1 cellular context compared by ENCODE assay signal in genomic region chr7:96331233-96331632, GRCh38.
TF ChIP-seq lines count a peak whose summit lies in the region.

No MANE protein-coding gene starts in this region.

TF ChIP-seq in K562, 482 proteins besides CTCF, POLR2A, EP300 and RAD21 (continued from another document and continues in another):
- TF ChIP-seq GMEB1 (CRISPR knock-in tag; IDR thresholded peaks at IDR 0.05) (no peak), ZBTB8A (IDR thresholded peaks at IDR 0.05; ENCODE audit: partially characterized antibody) (no peak), ATF7 (IDR thresholded peaks at IDR 0.05) (no peak), CBFB (CRISPR knock-in tag; IDR thresholded peaks at IDR 0.05) (no peak), ZFP30 (CRISPR knock-in tag; IDR thresholded peaks at IDR 0.05; ENCODE audit: borderline replicate concordance) (no peak), E2F8 (IDR thresholded peaks at IDR 0.05; ENCODE audit: low read depth, partially characterized antibody) (no peak), CTBP1 (IDR thresholded peaks at IDR 0.05; ENCODE audit: borderline replicate concordance) (peak; percentile 94), ZFX (CRISPR knock-in tag; IDR thresholded peaks at IDR 0.05) (no peak), ZNF41 (CRISPR knock-in tag; conservative IDR thresholded peaks at IDR 0.05) (no peak), SOX6 (IDR thresholded peaks at IDR 0.05) (peak; percentile 45; the same call in 1 of the 2 replicates), PPARD (CRISPR knock-in tag; IDR thresholded peaks at IDR 0.05) (no peak), ZNF561 (CRISPR knock-in tag; conservative IDR thresholded peaks at IDR 0.05) (no peak), TEAD4 (IDR thresholded peaks at IDR 0.05; ENCODE audit: low read length) (peak; percentile 57; the same call in 1 of the 2 replicates), TEAD4 (CRISPR knock-in tag; IDR thresholded peaks at IDR 0.05; ENCODE audit: borderline replicate concordance) (no peak), BCOR (IDR thresholded peaks at IDR 0.05) (no peak), ARID1B (IDR thresholded peaks at IDR 0.05) (peak; percentile 64), ILK (tag; IDR thresholded peaks at IDR 0.05; ENCODE audit: borderline replicate concordance, low read depth) (no peak), HCFC1 (IDR thresholded peaks at IDR 0.05; ENCODE audit: low read depth, low read length) (no peak), CUX1 (CRISPR knock-in tag; IDR thresholded peaks at IDR 0.05) (no peak), KDM1A (IDR thresholded peaks at IDR 0.05) (peak; percentile 93 to 95), MEIS2 (IDR thresholded peaks at IDR 0.05; ENCODE audit: partially characterized antibody) (peak; percentile 86), HDAC1 (IDR thresholded peaks at IDR 0.05) (peak in 1 of 2 experiments; percentile 67; a peak in 2 of 4 replicates), SIN3B (IDR thresholded peaks at IDR 0.05; ENCODE audit: low read depth) (no peak), RUNX1 (IDR thresholded peaks at IDR 0.05; ENCODE audit: low read depth) (no peak), NR3C1 (CRISPR knock-in tag; IDR thresholded peaks at IDR 0.05) (no peak), CREBBP (IDR thresholded peaks at IDR 0.05; ENCODE audit: low read depth, low read length) (no peak), TCF3 (CRISPR knock-in tag; IDR thresholded peaks at IDR 0.05) (peak; percentile 52), NR2C1 (IDR thresholded peaks at IDR 0.05) (no peak), NR2C1 (tag; IDR thresholded peaks at IDR 0.05) (no peak), SMAD4 (CRISPR knock-in tag; conservative IDR thresholded peaks at IDR 0.05) (no peak), HMG20A (CRISPR knock-in tag; conservative IDR thresholded peaks at IDR 0.05) (no peak), ZNF24 (IDR thresholded peaks at IDR 0.05) (no peak), CBFA2T2 (conservative IDR thresholded peaks at IDR 0.05) (peak; percentile 56), ESRRA (IDR thresholded peaks at IDR 0.05; ENCODE audit: borderline replicate concordance, low read depth) (peak; percentile 52; the same call in 1 of the 2 replicates), ZNF12 (CRISPR knock-in tag; IDR thresholded peaks at IDR 0.05) (no peak), NFIC (IDR thresholded peaks at IDR 0.05) (no peak), POLR2B (IDR thresholded peaks at IDR 0.05; ENCODE audit: low read depth, partially characterized antibody) (no peak), ZKSCAN3 (CRISPR knock-in tag; IDR thresholded peaks at IDR 0.05) (no peak), RCOR1 (IDR thresholded peaks at IDR 0.05; ENCODE audit: borderline replicate concordance in 1 of 2, low read depth in 2 of 2, low read length in 2 of 2) (peak in 1 of 2 experiments; percentile 90; a peak in 2 of 4 replicates), POLR3A (IDR thresholded peaks at IDR 0.05; ENCODE audit: borderline replicate concordance, extremely low read depth, insufficient read depth, insufficient read length) (no peak)
- TF ChIP-seq, protein P1, sequence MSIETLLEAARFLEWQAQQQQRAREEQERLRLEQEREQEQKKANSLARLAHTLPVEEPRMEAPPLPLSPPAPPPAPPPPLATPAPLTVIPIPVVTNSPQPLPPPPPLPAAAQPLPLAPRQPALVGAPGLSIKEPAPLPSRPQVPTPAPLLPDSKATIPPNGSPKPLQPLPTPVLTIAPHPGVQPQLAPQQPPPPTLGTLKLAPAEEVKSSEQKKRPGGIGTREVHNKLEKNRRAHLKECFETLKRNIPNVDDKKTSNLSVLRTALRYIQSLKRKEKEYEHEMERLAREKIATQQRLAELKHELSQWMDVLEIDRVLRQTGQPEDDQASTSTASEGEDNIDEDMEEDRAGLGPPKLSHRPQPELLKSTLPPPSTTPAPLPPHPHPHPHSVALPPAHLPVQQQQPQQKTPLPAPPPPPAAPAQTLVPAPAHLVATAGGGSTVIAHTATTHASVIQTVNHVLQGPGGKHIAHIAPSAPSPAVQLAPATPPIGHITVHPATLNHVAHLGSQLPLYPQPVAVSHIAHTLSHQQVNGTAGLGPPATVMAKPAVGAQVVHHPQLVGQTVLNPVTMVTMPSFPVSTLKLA (conservative IDR thresholded peaks at IDR 0.05), result 0 out of 4 replicates have a peak, but pooled peaks of 1 of the 2 experiments have one; percentile 17
- TF ChIP-seq, protein P2, sequence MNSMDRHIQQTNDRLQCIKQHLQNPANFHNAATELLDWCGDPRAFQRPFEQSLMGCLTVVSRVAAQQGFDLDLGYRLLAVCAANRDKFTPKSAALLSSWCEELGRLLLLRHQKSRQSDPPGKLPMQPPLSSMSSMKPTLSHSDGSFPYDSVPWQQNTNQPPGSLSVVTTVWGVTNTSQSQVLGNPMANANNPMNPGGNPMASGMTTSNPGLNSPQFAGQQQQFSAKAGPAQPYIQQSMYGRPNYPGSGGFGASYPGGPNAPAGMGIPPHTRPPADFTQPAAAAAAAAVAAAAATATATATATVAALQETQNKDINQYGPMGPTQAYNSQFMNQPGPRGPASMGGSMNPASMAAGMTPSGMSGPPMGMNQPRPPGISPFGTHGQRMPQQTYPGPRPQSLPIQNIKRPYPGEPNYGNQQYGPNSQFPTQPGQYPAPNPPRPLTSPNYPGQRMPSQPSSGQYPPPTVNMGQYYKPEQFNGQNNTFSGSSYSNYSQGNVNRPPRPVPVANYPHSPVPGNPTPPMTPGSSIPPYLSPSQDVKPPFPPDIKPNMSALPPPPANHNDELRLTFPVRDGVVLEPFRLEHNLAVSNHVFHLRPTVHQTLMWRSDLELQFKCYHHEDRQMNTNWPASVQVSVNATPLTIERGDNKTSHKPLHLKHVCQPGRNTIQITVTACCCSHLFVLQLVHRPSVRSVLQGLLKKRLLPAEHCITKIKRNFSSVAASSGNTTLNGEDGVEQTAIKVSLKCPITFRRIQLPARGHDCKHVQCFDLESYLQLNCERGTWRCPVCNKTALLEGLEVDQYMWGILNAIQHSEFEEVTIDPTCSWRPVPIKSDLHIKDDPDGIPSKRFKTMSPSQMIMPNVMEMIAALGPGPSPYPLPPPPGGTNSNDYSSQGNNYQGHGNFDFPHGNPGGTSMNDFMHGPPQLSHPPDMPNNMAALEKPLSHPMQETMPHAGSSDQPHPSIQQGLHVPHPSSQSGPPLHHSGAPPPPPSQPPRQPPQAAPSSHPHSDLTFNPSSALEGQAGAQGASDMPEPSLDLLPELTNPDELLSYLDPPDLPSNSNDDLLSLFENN (IDR thresholded peaks at IDR 0.05; ENCODE audit: low read depth in 2 of 2, low read length in 2 of 2), result no peak
- TF ChIP-seq, protein P3, sequence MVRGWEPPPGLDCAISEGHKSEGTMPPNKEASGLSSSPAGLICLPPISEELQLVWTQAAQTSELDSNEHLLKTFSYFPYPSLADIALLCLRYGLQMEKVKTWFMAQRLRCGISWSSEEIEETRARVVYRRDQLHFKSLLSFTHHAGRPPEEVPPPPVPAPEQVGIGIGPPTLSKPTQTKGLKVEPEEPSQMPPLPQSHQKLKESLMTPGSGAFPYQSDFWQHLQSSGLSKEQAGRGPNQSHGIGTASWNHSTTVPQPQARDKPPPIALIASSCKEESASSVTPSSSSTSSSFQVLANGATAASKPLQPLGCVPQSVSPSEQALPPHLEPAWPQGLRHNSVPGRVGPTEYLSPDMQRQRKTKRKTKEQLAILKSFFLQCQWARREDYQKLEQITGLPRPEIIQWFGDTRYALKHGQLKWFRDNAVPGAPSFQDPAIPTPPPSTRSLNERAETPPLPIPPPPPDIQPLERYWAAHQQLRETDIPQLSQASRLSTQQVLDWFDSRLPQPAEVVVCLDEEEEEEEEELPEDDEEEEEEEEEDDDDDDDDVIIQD (CRISPR knock-in tag; IDR thresholded peaks at IDR 0.05), result no peak
- TF ChIP-seq, protein P4, sequence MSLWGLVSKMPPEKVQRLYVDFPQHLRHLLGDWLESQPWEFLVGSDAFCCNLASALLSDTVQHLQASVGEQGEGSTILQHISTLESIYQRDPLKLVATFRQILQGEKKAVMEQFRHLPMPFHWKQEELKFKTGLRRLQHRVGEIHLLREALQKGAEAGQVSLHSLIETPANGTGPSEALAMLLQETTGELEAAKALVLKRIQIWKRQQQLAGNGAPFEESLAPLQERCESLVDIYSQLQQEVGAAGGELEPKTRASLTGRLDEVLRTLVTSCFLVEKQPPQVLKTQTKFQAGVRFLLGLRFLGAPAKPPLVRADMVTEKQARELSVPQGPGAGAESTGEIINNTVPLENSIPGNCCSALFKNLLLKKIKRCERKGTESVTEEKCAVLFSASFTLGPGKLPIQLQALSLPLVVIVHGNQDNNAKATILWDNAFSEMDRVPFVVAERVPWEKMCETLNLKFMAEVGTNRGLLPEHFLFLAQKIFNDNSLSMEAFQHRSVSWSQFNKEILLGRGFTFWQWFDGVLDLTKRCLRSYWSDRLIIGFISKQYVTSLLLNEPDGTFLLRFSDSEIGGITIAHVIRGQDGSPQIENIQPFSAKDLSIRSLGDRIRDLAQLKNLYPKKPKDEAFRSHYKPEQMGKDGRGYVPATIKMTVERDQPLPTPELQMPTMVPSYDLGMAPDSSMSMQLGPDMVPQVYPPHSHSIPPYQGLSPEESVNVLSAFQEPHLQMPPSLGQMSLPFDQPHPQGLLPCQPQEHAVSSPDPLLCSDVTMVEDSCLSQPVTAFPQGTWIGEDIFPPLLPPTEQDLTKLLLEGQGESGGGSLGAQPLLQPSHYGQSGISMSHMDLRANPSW (CRISPR knock-in tag; IDR thresholded peaks at IDR 0.05), result no peak
- TF ChIP-seq, protein P5, sequence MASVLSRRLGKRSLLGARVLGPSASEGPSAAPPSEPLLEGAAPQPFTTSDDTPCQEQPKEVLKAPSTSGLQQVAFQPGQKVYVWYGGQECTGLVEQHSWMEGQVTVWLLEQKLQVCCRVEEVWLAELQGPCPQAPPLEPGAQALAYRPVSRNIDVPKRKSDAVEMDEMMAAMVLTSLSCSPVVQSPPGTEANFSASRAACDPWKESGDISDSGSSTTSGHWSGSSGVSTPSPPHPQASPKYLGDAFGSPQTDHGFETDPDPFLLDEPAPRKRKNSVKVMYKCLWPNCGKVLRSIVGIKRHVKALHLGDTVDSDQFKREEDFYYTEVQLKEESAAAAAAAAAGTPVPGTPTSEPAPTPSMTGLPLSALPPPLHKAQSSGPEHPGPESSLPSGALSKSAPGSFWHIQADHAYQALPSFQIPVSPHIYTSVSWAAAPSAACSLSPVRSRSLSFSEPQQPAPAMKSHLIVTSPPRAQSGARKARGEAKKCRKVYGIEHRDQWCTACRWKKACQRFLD (CRISPR knock-in tag; IDR thresholded peaks at IDR 0.05), result no peak
